Comparison of ENCODE assay signal across 11 cellular contexts in genomic region chr6:2158596-2159271, GRCh38.
DNase-seq lines count a peak whose midpoint lies in the region; ATAC-seq, FAIRE-seq and TF ChIP-seq lines count a peak whose summit lies in the region.
"Had no signal": no experiment of that assay in that cellular context is flagged by ENCODE, and none has a peak within 500 bp of the region (broad histone marks: within the 10 kb centered on the region; RNA-seq: fewer than 3 reads in every experiment).

No MANE protein-coding gene starts in this region.

- no peaks in the 10 kb centered on the region for H3K27me3 ChIP-seq in SK-N-SH (ENCODE audit: insufficient read depth)
- H3K27me3 ChIP-seq in MG63: no peaks in the 10 kb centered on the region
- no peaks in the 10 kb centered on the region for H3K27me3 ChIP-seq in endothelial cell of umbilical vein (ENCODE audit: control insufficient read depth in 2 of 2, insufficient read depth in 2 of 2, low read length in 2 of 2)
- H3K27me3 ChIP-seq in trophoblast cell (ENCODE audit: insufficient read depth, low read length): no peaks in the 10 kb centered on the region
- H3K27me3 ChIP-seq: adrenal gland had no signal

- no peak for ATAC-seq in SK-N-SH treated with all-trans-retinoic acid at 6 μM for 48 hours

- BruUV-seq in endothelial cell of umbilical vein (replicated peaks; lab: Mats Ljungman, UMichigan): no TSS peak

- no peak for TF ChIP-seq EP300 in SK-N-SH (IDR thresholded peaks at IDR 0.05; ENCODE audit: borderline replicate concordance in 1 of 2, low read depth in 1 of 2, low read length in 1 of 2)

- WGBS in SK-N-SH (ENCODE audit: low lambda C conversion rate): 82% methylated on average over 12 of the region's 12 CpGs
- no CpG with 5 or more reads among the region's 12 CpGs for WGBS in trophoblast cell (ENCODE audit: extremely low coverage, insufficient coverage, insufficient read length)

- H3K79me1 ChIP-seq in trophoblast cell (ENCODE audit: low read length): peaks cover 8% of the 10 kb centered on the region

- no peak overlapping the region for H4K91ac ChIP-seq in trophoblast cell (ENCODE audit: low read depth, low read length)

- peaks cover 3 to 17% of the 10 kb centered on the region in 2 experiments for H3K4me1 ChIP-seq in SK-N-SH (ENCODE audit: control insufficient read depth in 1 of 2, insufficient read depth in 2 of 2, low read depth in 1 of 2, low read length in 1 of 2)
- H3K4me1 ChIP-seq in endothelial cell of umbilical vein (ENCODE audit: control insufficient read depth, extremely low read depth, insufficient read depth, low read length): peaks cover 17% of the 10 kb centered on the region
- H3K4me1 ChIP-seq in trophoblast cell (ENCODE audit: control insufficient read depth in 1 of 2, insufficient read depth in 2 of 2, low read length in 2 of 2): peaks cover 8 to 13% of the 10 kb centered on the region in 2 experiments
- H3K4me1 ChIP-seq: adrenal gland had no signal

- no peaks in the 10 kb centered on the region for H3K79me2 ChIP-seq in SK-N-SH (ENCODE audit: insufficient read depth)
- H3K79me2 ChIP-seq in endothelial cell of umbilical vein (ENCODE audit: control insufficient read depth, insufficient read depth, low read length): no peaks in the 10 kb centered on the region
- peaks cover 1% of the 10 kb centered on the region for H3K79me2 ChIP-seq in trophoblast cell (ENCODE audit: control insufficient read depth, insufficient read depth, low read length, poor library complexity)

- no peaks in the 10 kb centered on the region for H4K20me1 ChIP-seq in SK-N-SH (ENCODE audit: insufficient read depth)
- H4K20me1 ChIP-seq in endothelial cell of umbilical vein (replicated peaks; ENCODE audit: control insufficient read depth, extremely low read depth, insufficient read depth, low read length): no peaks in the 10 kb centered on the region

- no peak overlapping the region for H3K4ac ChIP-seq in trophoblast cell (ENCODE audit: low read depth, low read length)

- H3K9ac ChIP-seq in SK-N-SH: no peak overlapping the region
- H3K9ac ChIP-seq in endothelial cell of umbilical vein (replicated peaks; ENCODE audit: extremely low read depth, insufficient read depth, low read length): no peak overlapping the region
- no peak overlapping the region for H3K9ac ChIP-seq in trophoblast cell (ENCODE audit: low read length)

- no peaks in the 10 kb centered on the region for H3K9me2 ChIP-seq in SK-N-SH

- dilution Hi-C loops in endothelial cell of umbilical vein (cut with MboI; ENCODE audit: extremely low pct_ligation_motif_present, low sequenced_read_pairs): no loop called here

- no peak overlapping the region for H4K8ac ChIP-seq in trophoblast cell (ENCODE audit: low read depth, low read length)

- CTCF ChIA-PET in SK-N-SH (lab: Yijun Ruan, JAX): interaction anchor here (1.5 kb wide), 1 partner anchor 11 kb away, joined by 3 read pairs; no protein-coding TSS in a partner anchor
- CTCF ChIA-PET in endothelial cell of umbilical vein (lab: Charles Lee): no interaction called here

- H2AFZ ChIP-seq in SK-N-SH (ENCODE audit: low read depth) (no peak overlapping the region), endothelial cell of umbilical vein (ENCODE audit: low read depth, low read length) (no peak overlapping the region), trophoblast cell (ENCODE audit: insufficient read depth, low read length, poor library complexity) (no peak overlapping the region)

- H3K36me3 ChIP-seq in SK-N-SH (replicated peaks in 1 of 2; ENCODE audit: control insufficient read depth in 1 of 2, insufficient read depth in 2 of 2, low read length in 1 of 2) (no peaks in the 10 kb centered on the region), MG63 (no peaks in the 10 kb centered on the region), endothelial cell of umbilical vein (ENCODE audit: control insufficient read depth in 2 of 2, extremely low read depth in 1 of 2, insufficient read depth in 2 of 2, low read length in 2 of 2) (no peaks in the 10 kb centered on the region), trophoblast cell (ENCODE audit: control insufficient read depth in 1 of 2, insufficient read depth in 2 of 2, low read length in 2 of 2) (no peaks in the 10 kb centered on the region)
- H3K36me3 ChIP-seq: adrenal gland had no signal

- no peak for TF ChIP-seq RAD21 in SK-N-SH (IDR thresholded peaks at IDR 0.05; ENCODE audit: low read length)

- no peak overlapping the region; a peak in 2 of 4 replicates for H3K27ac ChIP-seq in SK-N-SH (ENCODE audit: low read depth in 2 of 2, low read length in 1 of 2)
- H3K27ac ChIP-seq in endothelial cell of umbilical vein (ENCODE audit: insufficient read depth, low read depth, low read length): no peak overlapping the region
- no peak overlapping the region for H3K27ac ChIP-seq in trophoblast cell (ENCODE audit: low read depth, low read length)
- no peak overlapping the region for H3K27ac ChIP-seq in caudate nucleus (ENCODE audit: low read depth, low read length)
- H3K27ac ChIP-seq: adrenal gland had no signal

- H3K23ac ChIP-seq in trophoblast cell (ENCODE audit: low read length): no peak overlapping the region

- H3K9me3 ChIP-seq in SK-N-SH (no peaks in the 10 kb centered on the region), MG63 (no peaks in the 10 kb centered on the region), endothelial cell of umbilical vein (replicated peaks; ENCODE audit: control insufficient read depth, insufficient read depth, low read length) (no peaks in the 10 kb centered on the region), trophoblast cell (ENCODE audit: insufficient read depth, low read depth, low read length) (no peaks in the 10 kb centered on the region)
- H3K9me3 ChIP-seq: adrenal gland had no signal

- H2BK120ac ChIP-seq in trophoblast cell (ENCODE audit: insufficient read depth, low read length, poor library complexity): no peak overlapping the region

- no peak for DNase-seq in SK-N-SH
- peak; percentile 13 for DNase-seq in MG63
- no peak for DNase-seq in endothelial cell of umbilical vein (ENCODE audit: low read depth, low spot score)
- peak; percentile 65 to 81 for DNase-seq in trophoblast cell
- DNase-seq in DMS114 treated with DMSO at 0.1 percent for 48 hours (lab: John Stamatoyannopoulos, UW; ENCODE audit: unreplicated experiment): no peak
- DNase-seq in caudate nucleus (lab: John Stamatoyannopoulos, UW): no peak
- no peak for DNase-seq in NCI-H2171 (lab: John Stamatoyannopoulos, UW)
- DNase-seq: CD4-positive, alpha-beta T cell; Kasumi-1 had no signal

- intact Hi-C loops in endothelial cell of umbilical vein (cut with micrococcal nuclease): no loop called here

- no peak overlapping the region for H2BK12ac ChIP-seq in trophoblast cell (ENCODE audit: low read length)

- peak overlapping the region in 1 of 2 experiments; percentile 34; a peak in 1 of 4 replicates for H3K4me3 ChIP-seq in SK-N-SH (ENCODE audit: low read depth in 2 of 2, low read length in 1 of 2)
- no peak overlapping the region for H3K4me3 ChIP-seq in MG63
- H3K4me3 ChIP-seq in endothelial cell of umbilical vein (replicated peaks in 1 of 3; ENCODE audit: insufficient read depth in 1 of 3, low read depth in 1 of 3, low read length in 3 of 3): no peak overlapping the region
- no peak overlapping the region for H3K4me3 ChIP-seq in trophoblast cell (ENCODE audit: low read depth, low read length)
- H3K4me3 ChIP-seq: adrenal gland had no signal

- no peak overlapping the region for H3K14ac ChIP-seq in trophoblast cell (ENCODE audit: low read length)

- H3K4me2 ChIP-seq in SK-N-SH (no peak overlapping the region), endothelial cell of umbilical vein (ENCODE audit: insufficient read depth, low read length) (no peak overlapping the region), trophoblast cell (ENCODE audit: low read length) (no peak overlapping the region)

- POLR2A ChIA-PET in SK-N-SH (lab: Yijun Ruan, JAX) (no interaction called here), endothelial cell of umbilical vein (lab: Charles Lee) (no interaction called here)

- H2AK5ac ChIP-seq in trophoblast cell (ENCODE audit: low read length): no peak overlapping the region

- FAIRE-seq in endothelial cell of umbilical vein (lab: Jason Lieb, UNC): no peak

- no peak for TF ChIP-seq POLR2A in endothelial cell of umbilical vein (IDR thresholded peaks at IDR 0.05; ENCODE audit: low read depth, low read length)

- no peaks in the 10 kb centered on the region for H3K9me1 ChIP-seq in endothelial cell of umbilical vein (replicated peaks; ENCODE audit: control insufficient read depth, extremely low read depth, insufficient read depth, low read length)

- H4K12ac ChIP-seq in trophoblast cell (ENCODE audit: low read depth, low read length): no peak overlapping the region

- H3K18ac ChIP-seq in trophoblast cell (ENCODE audit: low read length): no peak overlapping the region

- peaks cover 22% of the 10 kb centered on the region for H3F3A ChIP-seq in SK-N-SH (replicated peaks; ENCODE audit: insufficient read depth)

- TF ChIP-seq CTCF in SK-N-SH (IDR thresholded peaks at IDR 0.05) (peak; percentile 36), endothelial cell of umbilical vein (IDR thresholded peaks at IDR 0.05; ENCODE audit: extremely low read depth in 1 of 2, insufficient read depth in 1 of 2, low read depth in 1 of 2, low read length in 2 of 2) (peak; percentile 13 to 25)

- H2BK5ac ChIP-seq in trophoblast cell (ENCODE audit: low read depth, low read length, poor library complexity): no peak overlapping the region

TF ChIP-seq in SK-N-SH treated with all-trans-retinoic acid at 6 μM for 48 hours, 23 proteins besides CTCF, POLR2A, EP300 and RAD21 (continues in another document):
- TF ChIP-seq ISL1 (CRISPR knock-in tag; IDR thresholded peaks at IDR 0.05) (no peak), ZNF8 (CRISPR knock-in tag; IDR thresholded peaks at IDR 0.05) (no peak), ZFP3 (CRISPR knock-in tag; IDR thresholded peaks at IDR 0.05) (no peak), ZNF565 (CRISPR knock-in tag; conservative IDR thresholded peaks at IDR 0.05; ENCODE audit: low read depth) (no peak)

TF ChIP-seq in endothelial cell of umbilical vein, 7 proteins besides CTCF, POLR2A, EP300 and RAD21:
- no peak for TF ChIP-seq JUN (IDR thresholded peaks at IDR 0.05; ENCODE audit: borderline replicate concordance, insufficient read depth, insufficient read length, low read depth)
- TF ChIP-seq FOS (IDR thresholded peaks at IDR 0.05; ENCODE audit: borderline replicate concordance, insufficient read depth, low read length): no peak
- no peak for TF ChIP-seq GATA2 (IDR thresholded peaks at IDR 0.05; ENCODE audit: insufficient read depth, insufficient read length, low read depth, low read length)
- TF ChIP-seq POLR2AphosphoS5 (IDR thresholded peaks at IDR 0.05; ENCODE audit: insufficient read depth, low read depth, low read length): no peak
- no peak for TF ChIP-seq MAX (IDR thresholded peaks at IDR 0.05; ENCODE audit: insufficient read depth, insufficient read length)
- TF ChIP-seq EZH2 (IDR thresholded peaks at IDR 0.05; ENCODE audit: borderline replicate concordance, low read depth, low read length, severe bottlenecking): no peak
- no peak for TF ChIP-seq MYC (IDR thresholded peaks at IDR 0.05; ENCODE audit: low read depth, low read length)

Comparison
In these comparisons a context has a peak if more than half of its experiments do, and no peak if none do; other contexts are left out.
1. DNase-seq: peak in MG63 (single experiment) and trophoblast cell (2 of 2); none in SK-N-SH (single experiment), endothelial cell of umbilical vein (single experiment), DMS114 treated with DMSO at 0.1 percent for 48 hours (single experiment), caudate nucleus (0 of 61) and NCI-H2171 (single experiment).